ENCODE assay signal across 2 cellular contexts in genomic region chr6:139839506-139840156, GRCh38.
TF ChIP-seq lines count a peak whose summit lies in the region.

No MANE protein-coding gene starts in this region.

TF ChIP-seq in SK-N-SH, 30 proteins besides CTCF, POLR2A, EP300 and RAD21 (continued from another document):
- no peak for TF ChIP-seq REST (IDR thresholded peaks at IDR 0.05; ENCODE audit: low read depth, low read length)
- no peak for TF ChIP-seq MXI1 (IDR thresholded peaks at IDR 0.05; ENCODE audit: low read depth, low read length)
- TF ChIP-seq TCF12 (IDR thresholded peaks at IDR 0.05) = no peak
- TF ChIP-seq EZH2phosphoT487 (IDR thresholded peaks at IDR 0.05; ENCODE audit: borderline replicate concordance, low read depth) = no peak
- TF ChIP-seq PBX3 (IDR thresholded peaks at IDR 0.05) = no peak
- no peak for TF ChIP-seq FOXM1 (IDR thresholded peaks at IDR 0.05; ENCODE audit: low read depth)
- no peak for TF ChIP-seq USF2 (IDR thresholded peaks at IDR 0.05; ENCODE audit: borderline replicate concordance, low read depth, low read length)
- no peak for TF ChIP-seq TAF1 (IDR thresholded peaks at IDR 0.05; ENCODE audit: borderline replicate concordance, low read depth, low read length)
- TF ChIP-seq YY1 (IDR thresholded peaks at IDR 0.05; ENCODE audit: low read depth) = no peak
- no peak for TF ChIP-seq ELF1 (IDR thresholded peaks at IDR 0.05)
- no peak for TF ChIP-seq RCOR1 (IDR thresholded peaks at IDR 0.05; ENCODE audit: low read length)

TF ChIP-seq in SK-N-SH treated with all-trans-retinoic acid at 6 μM for 48 hours, 23 proteins besides CTCF, POLR2A, EP300 and RAD21 (continued from another document):
- no peak for TF ChIP-seq TSHZ2 (CRISPR knock-in tag; IDR thresholded peaks at IDR 0.05)
- TF ChIP-seq RARB (CRISPR knock-in tag; IDR thresholded peaks at IDR 0.05) = no peak
- TF ChIP-seq PATZ1 (CRISPR knock-in tag; IDR thresholded peaks at IDR 0.05; ENCODE audit: borderline replicate concordance) = no peak
- TF ChIP-seq ZNF8 (CRISPR knock-in tag; IDR thresholded peaks at IDR 0.05) = no peak
TF ChIP-seq in SK-N-SH treated with all-trans-retinoic acid at 6 μM for 48 hours: peak in this region for 0.
